14 cellular contexts compared by ENCODE assay signal in genomic region chr15:40062816-40063562, GRCh38. TPM values are rescaled to one million over a fixed set of nuclear protein-coding genes. Genes with fewer than 3 reads are reported as not detected.
DNase-seq lines count a peak whose midpoint lies in the region; TF ChIP-seq lines count a peak whose summit lies in the region.
"Had no signal": no experiment of that assay in that cellular context is flagged by ENCODE, and none has a peak within 500 bp of the region (broad histone marks: within the 10 kb centered on the region; RNA-seq: fewer than 3 reads in every experiment).

No MANE protein-coding gene starts in this region.

- H3K27me3 ChIP-seq in SU-DHL-6 (ENCODE audit: low read length): no peaks in the 10 kb centered on the region
- H3K27me3 ChIP-seq in thyroid gland: no peaks in the 10 kb centered on the region
- no peaks in the 10 kb centered on the region for H3K27me3 ChIP-seq in colonic mucosa
- H3K27me3 ChIP-seq: tibial artery had no signal

- no peaks in the 10 kb centered on the region for H3K27me3 Mint-ChIP-seq in activated naive CD4-positive, alpha-beta T cell treated with anti-CD3 and anti-CD28 coated beads, Interleukin-2, amount 50 U/mL, for 24 hours
- H3K27me3 Mint-ChIP-seq in progenitor cell of endocrine pancreas: no peaks in the 10 kb centered on the region

- peaks cover 25% of the 10 kb centered on the region for H3K4me1 Mint-ChIP-seq in activated naive CD4-positive, alpha-beta T cell treated with anti-CD3 and anti-CD28 coated beads, Interleukin-2, amount 50 U/mL, for 24 hours
- no peaks in the 10 kb centered on the region for H3K4me1 Mint-ChIP-seq in progenitor cell of endocrine pancreas (ENCODE audit: low read depth)

- H3K9ac ChIP-seq in SU-DHL-6 (ENCODE audit: low read length): peak overlapping the region; percentile 55; the same call in 1 of the 2 replicates
- H3K9ac ChIP-seq in colonic mucosa (ENCODE audit: low read depth in 2 of 2, low read length in 2 of 2): no peak overlapping the region

- H3K4me1 ChIP-seq in mesodermal cell (ENCODE audit: control insufficient read depth, insufficient read depth, low read length, poor library complexity, severe bottlenecking): peaks cover 29% of the 10 kb centered on the region
- H3K4me1 ChIP-seq in thyroid gland: peaks cover 24 to 25% of the 10 kb centered on the region in 2 donors
- no peaks in the 10 kb centered on the region for H3K4me1 ChIP-seq in colonic mucosa

- H3K27ac Mint-ChIP-seq in activated naive CD4-positive, alpha-beta T cell treated with anti-CD3 and anti-CD28 coated beads, Interleukin-2, amount 50 U/mL, for 24 hours: peak overlapping the region; percentile 84
- H3K27ac Mint-ChIP-seq in progenitor cell of endocrine pancreas: no peak overlapping the region
- H3K27ac Mint-ChIP-seq: natural killer cell had no signal

- peak overlapping the region; percentile 90 for H3K27ac ChIP-seq in SU-DHL-6 (ENCODE audit: low read depth, low read length)
- peak overlapping the region; percentile 86 for H3K27ac ChIP-seq in mesodermal cell (ENCODE audit: low read depth, low read length, severe bottlenecking)
- peak overlapping the region; percentile 40 to 63 (median 48) for H3K27ac ChIP-seq in thyroid gland
- no peak overlapping the region for H3K27ac ChIP-seq in colonic mucosa

- H3K4me2 ChIP-seq in SU-DHL-6 (ENCODE audit: low read depth, low read length, poor library complexity, severe bottlenecking): no peak overlapping the region

- DNase-seq in activated naive CD4-positive, alpha-beta T cell treated with anti-CD3 and anti-CD28 coated beads, Interleukin-2, amount 50 U/mL, for 16 hours: no peak
- no peak for DNase-seq in thyroid gland
- no peak for DNase-seq in colonic mucosa
- no peak for DNase-seq in progenitor cell of endocrine pancreas (ENCODE audit: low spot score, unreplicated experiment)
- no peak for DNase-seq in EL
- DNase-seq: activated naive CD4-positive, alpha-beta T cell treated with Interleukin-2 at 50 U/mL for 16 hours; natural killer cell; NCI-H1930; NCI-H524 treated with DMSO at 0.1 percent for 48 hours; stimulated activated CD4-positive, alpha-beta T cell treated with anti-CD3 and anti-CD28 coated beads, Interleukin-2, amount 100 ng/mL, for 48 hours had no signal

- H3K79me2 ChIP-seq in SU-DHL-6 (ENCODE audit: insufficient read depth, low read length): no peaks in the 10 kb centered on the region

- no peak overlapping the region for H3K4me3 Mint-ChIP-seq in activated naive CD4-positive, alpha-beta T cell treated with anti-CD3 and anti-CD28 coated beads, Interleukin-2, amount 50 U/mL, for 24 hours
- no peak overlapping the region for H3K4me3 Mint-ChIP-seq in progenitor cell of endocrine pancreas (ENCODE audit: low read depth)
- H3K4me3 Mint-ChIP-seq: natural killer cell had no signal

- intact Hi-C loops in thyroid gland (cut with DNase I): no loop called here
- intact Hi-C loops in colonic mucosa (cut with DNase I): no loop called here

- H3K36me3 ChIP-seq in SU-DHL-6 (ENCODE audit: low read length): no peaks in the 10 kb centered on the region
- no peaks in the 10 kb centered on the region for H3K36me3 ChIP-seq in mesodermal cell (ENCODE audit: control insufficient read depth, insufficient read depth, low read length)
- H3K36me3 ChIP-seq in thyroid gland: no peaks in the 10 kb centered on the region
- no peaks in the 10 kb centered on the region for H3K36me3 ChIP-seq in colonic mucosa
- H3K36me3 ChIP-seq: tibial artery had no signal

- TF ChIP-seq CTCF in SU-DHL-6 (IDR thresholded peaks at IDR 0.05; ENCODE audit: insufficient read depth, low read length, poor library complexity, severe bottlenecking) (no peak), thyroid gland (IDR thresholded peaks at IDR 0.05) (no peak), colonic mucosa (IDR thresholded peaks at IDR 0.05) (no peak), progenitor cell of endocrine pancreas (IDR thresholded peaks at IDR 0.05; ENCODE audit: unreplicated experiment) (no peak)

- no peak overlapping the region for H3K4me3 ChIP-seq in SU-DHL-6 (ENCODE audit: insufficient read depth, low read length, poor library complexity, severe bottlenecking)
- H3K4me3 ChIP-seq in mesodermal cell (ENCODE audit: extremely low read depth, insufficient read depth, low read length, poor library complexity, severe bottlenecking): no peak overlapping the region
- no peak overlapping the region for H3K4me3 ChIP-seq in thyroid gland (replicated peaks in 1 of 3)
- no peak overlapping the region for H3K4me3 ChIP-seq in colonic mucosa
- H3K4me3 ChIP-seq: tibial artery had no signal

- 78 to 92% methylated on average over 3 to 5 of the region's 10 CpGs for WGBS in mesodermal cell (ENCODE audit: insufficient coverage in 2 of 2), 2 experiments
- WGBS in thyroid gland, 2 donors: 82 to 87% methylated on average over 9 to 10 of the region's 10 CpGs

- H3K9me3 Mint-ChIP-seq in activated naive CD4-positive, alpha-beta T cell treated with anti-CD3 and anti-CD28 coated beads, Interleukin-2, amount 50 U/mL, for 24 hours: no peaks in the 10 kb centered on the region
- H3K9me3 Mint-ChIP-seq in progenitor cell of endocrine pancreas (ENCODE audit: low read depth): no peaks in the 10 kb centered on the region
- H3K9me3 Mint-ChIP-seq: natural killer cell had no signal

- H3K9me3 ChIP-seq in SU-DHL-6 (ENCODE audit: insufficient read depth, low read length) (no peaks in the 10 kb centered on the region), mesodermal cell (ENCODE audit: control insufficient read depth, low read length) (no peaks in the 10 kb centered on the region), thyroid gland (no peaks in the 10 kb centered on the region), colonic mucosa (no peaks in the 10 kb centered on the region)
- H3K9me3 ChIP-seq: tibial artery had no signal

- peaks cover 49% of the 10 kb centered on the region for H3F3A ChIP-seq in SU-DHL-6 (ENCODE audit: insufficient read depth)

- H3K9me2 ChIP-seq in SU-DHL-6 (replicated peaks; ENCODE audit: insufficient read depth, low read length): no peaks in the 10 kb centered on the region

- H4K20me1 ChIP-seq in SU-DHL-6 (ENCODE audit: low read depth, low read length): no peaks in the 10 kb centered on the region

- no peak for TF ChIP-seq POLR2A in thyroid gland (IDR thresholded peaks at IDR 0.05)

- H2AFZ ChIP-seq in SU-DHL-6 (ENCODE audit: low read depth, low read length, severe bottlenecking): no peak overlapping the region

- H3K36me3 Mint-ChIP-seq in activated naive CD4-positive, alpha-beta T cell treated with anti-CD3 and anti-CD28 coated beads, Interleukin-2, amount 50 U/mL, for 24 hours: no peaks in the 10 kb centered on the region
- no peaks in the 10 kb centered on the region for H3K36me3 Mint-ChIP-seq in progenitor cell of endocrine pancreas (ENCODE audit: insufficient read depth)
- H3K36me3 Mint-ChIP-seq: natural killer cell had no signal

RNA-seq across cellular contexts. Expression of gene SRP14, which starts 24.0 kb away (rescaled TPM):
- polyA plus RNA-seq in mesodermal cell (2013, experiment 1 of 2): 633 TPM
- polyA plus RNA-seq in mesodermal cell (2013, experiment 2 of 2): 649 TPM
- total RNA-seq in thyroid gland: 100 to 1,000 TPM; 327 to 576 (median 408) TPM
- 100 to 1,000 TPM; 163 to 167 TPM for total RNA-seq in colonic mucosa
- total RNA-seq in progenitor cell of endocrine pancreas: 282 and 285 TPM in 2 replicates

RNA-seq across cellular contexts. Expression of gene BMF, which starts 45.7 kb away (rescaled TPM):
- polyA plus RNA-seq in mesodermal cell (2013, experiment 1 of 2): 59.4 TPM
- polyA plus RNA-seq in mesodermal cell (2013, experiment 2 of 2): 51.4 TPM
- total RNA-seq in thyroid gland (10 to 100 TPM; 31.9 to 49.3 (median 37.2) TPM), colonic mucosa (10 to 100 TPM in 1 of 2 donors, 1 to 10 TPM in 1; 5.0 to 11.6 TPM), progenitor cell of endocrine pancreas (128 and 129 TPM in 2 replicates)
